Comparison of ENCODE assay signal across 12 cellular contexts in the genomic region with DNA sequence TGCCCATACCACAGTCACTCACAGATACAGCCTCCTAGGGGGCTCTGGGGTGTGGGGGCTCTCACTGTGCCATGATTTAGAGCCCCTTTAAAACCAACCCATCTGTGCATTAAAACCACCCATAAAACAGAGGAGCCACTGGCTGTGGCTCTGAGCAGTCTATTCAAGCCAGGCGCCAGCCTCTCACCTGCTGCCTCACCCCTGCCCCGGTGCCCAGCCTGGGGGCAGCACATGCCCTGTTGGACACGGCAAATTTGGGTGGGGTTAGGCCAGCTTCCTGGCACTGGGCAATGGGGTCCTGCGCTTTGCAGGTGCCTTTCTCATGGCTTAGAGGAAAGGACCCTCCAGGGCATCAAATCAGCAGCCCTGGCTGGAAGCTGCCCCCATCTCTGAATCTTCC.
"Had no signal": no experiment of that assay in that cellular context is flagged by ENCODE, and none has a peak within 500 bp of the region (broad histone marks: within the 10 kb centered on the region; RNA-seq: fewer than 3 reads in every experiment).

No MANE protein-coding gene starts in this region.

- H3K27ac Mint-ChIP-seq: activated CD8-positive, alpha-beta T cell treated with anti-CD3 and anti-CD28 coated beads, Interleukin-2, amount 10 ng/mL, durations not matched to agents 7 days and 5 days; activated T-helper 1 cell treated with anti-CD3 and anti-CD28 coated beads, Interleukin-12 subunit alpha, Interleukin-12 subunit beta, Interleukin-2, Interleukin-4 antibody, amounts not matched to agents 30 ng/mL and 10 ng/mL and 1 ng/mL, durations not matched to agents 14 hours and 24 hours and 36 hours; memory B cell; stimulated activated memory B cell treated with anti-CD40 and anti-IgM and Interleukin-4, amounts not matched to agents 10 μg/mL and 1 μg/mL and 100 μg/mL, for 72 hours had no signal

- DNase-seq: activated CD4-positive, alpha-beta T cell treated with anti-CD3 and anti-CD28 coated beads for 48 hours; activated CD8-positive, alpha-beta T cell treated with anti-CD3 and anti-CD28 coated beads, Interleukin-2, amount 10 ng/mL, durations not matched to agents 7 days and 5 days; activated naive CD4-positive, alpha-beta T cell treated with Interleukin-2 at 50 U/mL for 16 hours; central memory CD4-positive, alpha-beta T cell; cortex of kidney; effector memory CD4-positive, alpha-beta T cell; hypothalamus; SK-N-SH had no signal

- H3K9ac ChIP-seq: SK-N-SH had no signal

- H3K9me3 ChIP-seq: SK-N-SH had no signal

- H3K4me1 Mint-ChIP-seq: memory B cell; stimulated activated memory B cell treated with anti-CD40 and anti-IgM and Interleukin-4, amounts not matched to agents 10 μg/mL and 1 μg/mL and 100 μg/mL, for 72 hours had no signal

- H3K36me3 Mint-ChIP-seq: memory B cell; stimulated activated memory B cell treated with anti-CD40 and anti-IgM and Interleukin-4, amounts not matched to agents 10 μg/mL and 1 μg/mL and 100 μg/mL, for 72 hours; WTC11 had no signal

- H3K4me3 Mint-ChIP-seq: activated CD8-positive, alpha-beta T cell treated with anti-CD3 and anti-CD28 coated beads, Interleukin-2, amount 10 ng/mL, durations not matched to agents 7 days and 5 days; activated T-helper 1 cell treated with anti-CD3 and anti-CD28 coated beads, Interleukin-12 subunit alpha, Interleukin-12 subunit beta, Interleukin-2, Interleukin-4 antibody, amounts not matched to agents 30 ng/mL and 10 ng/mL and 1 ng/mL, durations not matched to agents 14 hours and 24 hours and 36 hours; memory B cell; stimulated activated memory B cell treated with anti-CD40 and anti-IgM and Interleukin-4, amounts not matched to agents 10 μg/mL and 1 μg/mL and 100 μg/mL, for 72 hours; WTC11 had no signal

- H3K9me3 Mint-ChIP-seq: activated T-helper 1 cell treated with anti-CD3 and anti-CD28 coated beads, Interleukin-12 subunit alpha, Interleukin-12 subunit beta, Interleukin-2, Interleukin-4 antibody, amounts not matched to agents 30 ng/mL and 10 ng/mL and 1 ng/mL, durations not matched to agents 14 hours and 24 hours and 36 hours; memory B cell; stimulated activated memory B cell treated with anti-CD40 and anti-IgM and Interleukin-4, amounts not matched to agents 10 μg/mL and 1 μg/mL and 100 μg/mL, for 72 hours; WTC11 had no signal

- ATAC-seq: activated CD8-positive, alpha-beta T cell treated with anti-CD3 and anti-CD28 coated beads, Interleukin-2, amount 10 ng/mL, durations not matched to agents 7 days and 5 days; stimulated activated memory B cell treated with anti-CD40 and anti-IgM and Interleukin-4, amounts not matched to agents 10 μg/mL and 1 μg/mL and 100 μg/mL, for 72 hours; WTC11 had no signal
